In genomic region chr3:140920029-140920428, GRCh38 we compare ENCODE assay signal across 16 cellular contexts.
"Had no signal": no experiment of that assay in that cellular context is flagged by ENCODE, and none has a peak within 500 bp of the region (broad histone marks: within the 10 kb centered on the region; RNA-seq: fewer than 3 reads in every experiment).

No MANE protein-coding gene starts in this region.

- H3K27me3 Mint-ChIP-seq: dendritic cell treated with granulocyte-macrophage colony-stimulating factor and Interleukin-4, amounts not matched to agents 40 ng/mL and 50 ng/mL, for 4 days had no signal

- H3K36me3 ChIP-seq: esophagus squamous epithelium, heart left ventricle had no signal

- FAIRE-seq: colon, frontal cortex, urothelium cell line had no signal

- H3K27ac ChIP-seq: esophagus squamous epithelium, heart left ventricle had no signal

- H3K9me3 ChIP-seq: esophagus squamous epithelium had no signal

- DNase-seq: effector memory CD8-positive, alpha-beta T cell; esophagus squamous epithelium; heart left ventricle; hippocampal formation; kidney glomerular epithelial cell; natural killer cell; right cardiac atrium; stimulated activated CD4-positive, alpha-beta T cell treated with anti-CD3 and anti-CD28 coated beads, Interleukin-2, amount 100 ng/mL, for 48 hours; stimulated activated naive CD4-positive, alpha-beta T cell treated with Interleukin-2 at 50 U/mL for 16 hours; trophoblast cell had no signal

- H3K4me3 Mint-ChIP-seq: dendritic cell treated with granulocyte-macrophage colony-stimulating factor and Interleukin-4, amounts not matched to agents 40 ng/mL and 50 ng/mL, for 4 days; effector memory CD8-positive, alpha-beta T cell; natural killer cell; neural crest cell had no signal

- H3K36me3 Mint-ChIP-seq: natural killer cell had no signal

- H3K27ac Mint-ChIP-seq: dendritic cell treated with granulocyte-macrophage colony-stimulating factor and Interleukin-4, amounts not matched to agents 40 ng/mL and 50 ng/mL, for 4 days; effector memory CD8-positive, alpha-beta T cell; natural killer cell had no signal

- ATAC-seq: effector memory CD8-positive, alpha-beta T cell; heart left ventricle; natural killer cell; right cardiac atrium had no signal

- H3K4me2 ChIP-seq: smooth muscle cell had no signal

- H3K4me1 ChIP-seq: esophagus squamous epithelium had no signal

- H3K4me3 ChIP-seq: esophagus squamous epithelium, heart left ventricle, smooth muscle cell had no signal

- H3K27me3 ChIP-seq: heart left ventricle had no signal

- H3K4me1 Mint-ChIP-seq: natural killer cell, neural crest cell had no signal
